ENCODE assay signal across 8 cellular contexts in genomic region chr1:40709802-40710278, GRCh38. TPM values are rescaled to one million over a fixed set of nuclear protein-coding genes. Genes with fewer than 3 reads are reported as not detected.
A peak's percentile ranks its signal among the peaks of the same experiment; 100 is the strongest.
DNase-seq lines count a peak whose midpoint lies in the region; ATAC-seq and TF ChIP-seq lines count a peak whose summit lies in the region.

No MANE protein-coding gene starts in this region.

- H3K4me3 Mint-ChIP-seq in activated naive CD8-positive, alpha-beta T cell treated with anti-CD3 and anti-CD28 coated beads for 36 hours: peak overlapping the region; percentile 88
- peak overlapping the region; percentile 93 for H3K4me3 Mint-ChIP-seq in stimulated activated memory B cell treated with anti-CD40 and anti-IgM and Interleukin-4, amounts not matched to agents 10 μg/mL and 1 μg/mL and 100 μg/mL, for 72 hours

- no peak for DNase-seq in activated naive CD8-positive, alpha-beta T cell treated with anti-CD3 and anti-CD28 coated beads for 36 hours
- no peak for DNase-seq in cerebellum (ENCODE audit: low spot score)
- DNase-seq in stimulated activated CD8-positive, alpha-beta memory T cell treated with anti-CD3 and anti-CD28 coated beads, Interleukin-4, amount 100 ng/mL, for 48 hours: no peak
- no peak for DNase-seq in T1000 (lab: John Stamatoyannopoulos, UW)
- no peak for DNase-seq in NOMO-1 treated with dmso at 0.1 percent for 144 hours (lab: John Stamatoyannopoulos, UW; ENCODE audit: unreplicated experiment)

- peaks cover 16% of the 10 kb centered on the region for H3K4me1 ChIP-seq in HEK293 (ENCODE audit: control insufficient read depth, insufficient read depth, low read length)

- POLR2A ChIA-PET in HEK293 (lab: Yijun Ruan, JAX): interaction anchor here (0.6 to 4.8 kb wide), 2 partner anchors 19 to 178 kb away, joined by 3 to 42 read pairs; partner anchors contain the start of gene NFYC

- H3K27me3 Mint-ChIP-seq in activated naive CD8-positive, alpha-beta T cell treated with anti-CD3 and anti-CD28 coated beads for 36 hours: no peaks in the 10 kb centered on the region
- no peaks in the 10 kb centered on the region for H3K27me3 Mint-ChIP-seq in stimulated activated memory B cell treated with anti-CD40 and anti-IgM and Interleukin-4, amounts not matched to agents 10 μg/mL and 1 μg/mL and 100 μg/mL, for 72 hours

- no peaks in the 10 kb centered on the region for H3K9me3 Mint-ChIP-seq in activated naive CD8-positive, alpha-beta T cell treated with anti-CD3 and anti-CD28 coated beads for 36 hours
- no peaks in the 10 kb centered on the region for H3K9me3 Mint-ChIP-seq in stimulated activated memory B cell treated with anti-CD40 and anti-IgM and Interleukin-4, amounts not matched to agents 10 μg/mL and 1 μg/mL and 100 μg/mL, for 72 hours

- no peak for ATAC-seq in stimulated activated memory B cell treated with anti-CD40 and anti-IgM and Interleukin-4, amounts not matched to agents 10 μg/mL and 1 μg/mL and 100 μg/mL, for 72 hours

- H3K9me3 ChIP-seq in HEK293 (ENCODE audit: control insufficient read depth, insufficient read depth, low read depth, low read length) (no peaks in the 10 kb centered on the region), iPS-18c (ENCODE audit: control insufficient read depth, insufficient read depth, low read length) (no peaks in the 10 kb centered on the region)

- H3K4me3 ChIP-seq in HEK293 (ENCODE audit: low read depth, low read length): peak overlapping the region; percentile 74
- peak overlapping the region; percentile 64; the same call in 1 of the 2 replicates for H3K4me3 ChIP-seq in iPS-18c (ENCODE audit: insufficient read depth, low read depth, low read length)

- TF ChIP-seq CTCF in HEK293 (tag by site-specific recombination; IDR thresholded peaks at IDR 0.05): no peak

- peak overlapping the region; percentile 10; the same call in 1 of the 2 replicates for H3K27ac ChIP-seq in HEK293 (ENCODE audit: extremely low read depth, low read depth, low read length)

- H3K27ac Mint-ChIP-seq in activated naive CD8-positive, alpha-beta T cell treated with anti-CD3 and anti-CD28 coated beads for 36 hours: no peak overlapping the region
- H3K27ac Mint-ChIP-seq in stimulated activated memory B cell treated with anti-CD40 and anti-IgM and Interleukin-4, amounts not matched to agents 10 μg/mL and 1 μg/mL and 100 μg/mL, for 72 hours: peak overlapping the region; percentile 91

- CTCF ChIA-PET in HEK293 (lab: Yijun Ruan, JAX): interaction anchor here (0.8 kb wide), 2 partner anchors 50 to 56 kb away, joined by 4 read pairs; no protein-coding TSS in a partner anchor

- peaks cover 55% of the 10 kb centered on the region for H3K4me1 Mint-ChIP-seq in activated naive CD8-positive, alpha-beta T cell treated with anti-CD3 and anti-CD28 coated beads for 36 hours
- peaks cover 59% of the 10 kb centered on the region for H3K4me1 Mint-ChIP-seq in stimulated activated memory B cell treated with anti-CD40 and anti-IgM and Interleukin-4, amounts not matched to agents 10 μg/mL and 1 μg/mL and 100 μg/mL, for 72 hours

- peaks cover 25% of the 10 kb centered on the region for H3K36me3 Mint-ChIP-seq in activated naive CD8-positive, alpha-beta T cell treated with anti-CD3 and anti-CD28 coated beads for 36 hours
- peaks cover 18% of the 10 kb centered on the region for H3K36me3 Mint-ChIP-seq in stimulated activated memory B cell treated with anti-CD40 and anti-IgM and Interleukin-4, amounts not matched to agents 10 μg/mL and 1 μg/mL and 100 μg/mL, for 72 hours

- peaks cover 0 to 9% of the 10 kb centered on the region in 2 experiments; a peak in 2 of 3 replicates for H3K36me3 ChIP-seq in HEK293 (ENCODE audit: control insufficient read depth in 2 of 2, insufficient read depth in 1 of 2, low read length in 2 of 2)

TF ChIP-seq in HEK293, 187 proteins besides CTCF, POLR2A, EP300 and RAD21:
- TF ChIP-seq ZNF660 (tag by site-specific recombination; IDR thresholded peaks at IDR 0.05) (no peak), ZNF423 (tag by site-specific recombination; IDR thresholded peaks at IDR 0.05) (no peak), PRDM1 (tag by site-specific recombination; IDR thresholded peaks at IDR 0.05) (peak; percentile 59; the same call in 1 of the 2 replicates)
TF ChIP-seq in HEK293: peak in this region for 1.

RNA-seq across cellular contexts. Expression of gene NFYC, which starts 18.3 kb away (rescaled TPM):
- 10 to 100 TPM; 58.2 to 59.0 TPM for total RNA-seq in activated naive CD8-positive, alpha-beta T cell treated with anti-CD3 and anti-CD28 coated beads for 36 hours
- total RNA-seq in cerebellum: 41.5 TPM

RNA-seq across cellular contexts. Expression of gene RIMS3, which starts 44.4 kb away (rescaled TPM):
- total RNA-seq in activated naive CD8-positive, alpha-beta T cell treated with anti-CD3 and anti-CD28 coated beads for 36 hours: 1 to 10 TPM; 1.1 to 1.9 TPM
- 28.9 TPM for total RNA-seq in cerebellum

Comparison
In these comparisons a context has a peak if more than half of its experiments do, and no peak if none do; other contexts are left out.
1. RNA of gene RIMS3, which starts 44.4 kb away (total RNA-seq): 28.9 TPM in cerebellum (single experiment); 1.1 to 1.9 TPM in activated naive CD8-positive, alpha-beta T cell treated with anti-CD3 and anti-CD28 coated beads for 36 hours; every median in the first group is over 10 times any median in the second.